8 cellular contexts compared by ENCODE assay signal in genomic region chr12:50597200-50598195, GRCh38.
DNase-seq lines count a peak whose midpoint lies in the region; ATAC-seq, FAIRE-seq and TF ChIP-seq lines count a peak whose summit lies in the region.

No MANE protein-coding gene starts in this region.

- H3K4me3 ChIP-seq in astrocyte of the spinal cord (ENCODE audit: low read depth, low read length) = no peak overlapping the region
- H3K4me3 ChIP-seq in mesodermal cell (ENCODE audit: extremely low read depth, insufficient read depth, low read length, poor library complexity, severe bottlenecking) = no peak overlapping the region
- H3K4me3 ChIP-seq in stomach = no peak overlapping the region
- no peak overlapping the region for H3K4me3 ChIP-seq in kidney (ENCODE audit: low read length in 2 of 2)
- no peak overlapping the region for H3K4me3 ChIP-seq in tibial artery

- no peaks in the 10 kb centered on the region for H3K9me3 ChIP-seq in mesodermal cell (ENCODE audit: control insufficient read depth, low read length)
- H3K9me3 ChIP-seq in stomach = no peaks in the 10 kb centered on the region
- H3K9me3 ChIP-seq in kidney (ENCODE audit: control insufficient read depth in 1 of 2, low read length in 2 of 2) = no peaks in the 10 kb centered on the region
- no peaks in the 10 kb centered on the region for H3K9me3 ChIP-seq in tibial artery

- ATAC-seq in GM19023 (IDR thresholded peaks at IDR 0.05; ENCODE audit: unreplicated experiment) (peak; percentile 70), HG03139 (IDR thresholded peaks at IDR 0.05; ENCODE audit: unreplicated experiment) (peak; percentile 81)

- DNase-seq in T-helper 22 cell (ENCODE audit: low read depth) (peak; percentile 4), astrocyte of the spinal cord (ENCODE audit: low read depth, low spot score) (peak; percentile 77), stomach (peak; percentile 39), kidney (no peak), tibial artery (no peak)

- no peaks in the 10 kb centered on the region for H3K27me3 ChIP-seq in stomach
- H3K27me3 ChIP-seq in tibial artery = no peaks in the 10 kb centered on the region

- no peak for TF ChIP-seq EP300 in stomach (IDR thresholded peaks at IDR 0.05)

- H3K27ac ChIP-seq in mesodermal cell (ENCODE audit: low read depth, low read length, severe bottlenecking) (peak overlapping the region; percentile 71), stomach (peak overlapping the region in 3 of 5 donors; percentile 1 to 66 (median 38)), kidney (ENCODE audit: low read depth in 2 of 2, low read length in 2 of 2) (no peak overlapping the region), tibial artery (peak overlapping the region in 1 of 2 donors; percentile 10)

- H3K9ac ChIP-seq in kidney (ENCODE audit: low read length in 2 of 2) = no peak overlapping the region

- whole genome bisulfite sequencing in mesodermal cell (ENCODE audit: insufficient coverage in 2 of 2), 2 experiments = 75 to 77% methylated on average over 4 to 5 of the region's 9 CpGs
- 33 to 50% (median 43%) methylated on average over 9 of the region's 9 CpGs for WGBS in stomach, 5 donors

- no peak for TF ChIP-seq POLR2A in stomach (IDR thresholded peaks at IDR 0.05)

- no peak for FAIRE-seq in kidney (lab: Jason Lieb, UNC)

- H3K36me3 ChIP-seq in mesodermal cell (ENCODE audit: control insufficient read depth, insufficient read depth, low read length) (peaks cover 5% of the 10 kb centered on the region), stomach (no peaks in the 10 kb centered on the region), kidney (ENCODE audit: control insufficient read depth in 1 of 2, insufficient read depth in 2 of 2, low read length in 2 of 2) (no peaks in the 10 kb centered on the region), tibial artery (no peaks in the 10 kb centered on the region)

- H3K4me1 ChIP-seq in mesodermal cell (ENCODE audit: control insufficient read depth, insufficient read depth, low read length, poor library complexity, severe bottlenecking) (peaks cover 19% of the 10 kb centered on the region), stomach (peaks cover 6 to 38% (median 19%) of the 10 kb centered on the region in 4 donors), kidney (ENCODE audit: control insufficient read depth in 1 of 2, insufficient read depth in 1 of 2, low read depth in 1 of 2, low read length in 2 of 2) (peaks cover 0 to 3% of the 10 kb centered on the region in 2 donors), tibial artery (peaks cover 0 to 14% (median 3%) of the 10 kb centered on the region in 4 donors)

- in situ Hi-C loops in astrocyte of the spinal cord (cut with HindIII; ENCODE audit: low sequenced_read_pairs) = no loop called here

- intact Hi-C loops in stomach (cut with DNase I; ENCODE audit: low total_unique reads) (no loop called here), kidney (cut with DNase I) (no loop called here), tibial artery (cut with DNase I; ENCODE audit: low total_unique reads) (no loop called here)

- TF ChIP-seq CTCF in astrocyte of the spinal cord (IDR thresholded peaks at IDR 0.05; ENCODE audit: low read depth, low read length) (no peak), stomach (IDR thresholded peaks at IDR 0.05) (no peak), kidney (IDR thresholded peaks at IDR 0.05; ENCODE audit: borderline replicate concordance, extremely low read depth, insufficient read depth) (no peak), tibial artery (IDR thresholded peaks at IDR 0.05) (no peak)

Comparison
In these comparisons a context has a peak if more than half of its experiments do, and no peak if none do; other contexts are left out.
1. DNase-seq: peak in T-helper 22 cell (single experiment), astrocyte of the spinal cord (single experiment) and stomach (single experiment); none in kidney (single experiment) and tibial artery (0 of 2).
2. H3K27ac ChIP-seq: peak in mesodermal cell (single experiment) and stomach (3 of 5); none in kidney (0 of 2).